In the genomic region with DNA sequence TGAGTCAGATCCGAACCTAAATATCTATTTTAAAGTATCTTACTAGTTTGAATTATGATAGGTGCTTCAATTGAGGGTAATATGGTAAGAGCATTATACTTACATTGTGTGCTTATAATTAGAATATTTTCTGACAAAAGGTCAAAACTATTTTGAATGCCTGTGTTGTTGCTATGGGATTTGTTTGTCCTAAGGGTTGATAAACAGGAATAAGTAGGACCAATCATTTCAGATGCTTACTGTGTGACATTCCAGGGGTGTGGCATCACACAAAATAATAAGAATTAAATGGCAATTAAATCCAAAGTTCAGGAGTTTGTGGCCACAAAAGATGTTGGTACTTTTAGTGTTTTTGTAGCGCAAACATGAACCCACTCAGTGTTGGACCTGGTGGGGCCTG, we compare ENCODE assay signal across 17 cellular contexts.
"Had no signal": no experiment of that assay in that cellular context is flagged by ENCODE, and none has a peak within 500 bp of the region (broad histone marks: within the 10 kb centered on the region; RNA-seq: fewer than 3 reads in every experiment).

No MANE protein-coding gene starts in this region.

- H3K9me3 Mint-ChIP-seq: activated CD4-positive, alpha-beta memory T cell treated with anti-CD3 and anti-CD28 coated beads, Interleukin-2, amount 10 ng/mL, durations not matched to agents 7 days and 5 days; activated T-cell treated with anti-CD3 and anti-CD28 coated beads, Interleukin-2, amount 50 U/mL, for 24 hours; nephron had no signal

- H3K9me3 ChIP-seq: adrenal gland, colonic mucosa, esophagus muscularis mucosa, gastrocnemius medialis, right lobe of liver, stomach, testis, upper lobe of left lung had no signal

- H3K27me3 ChIP-seq: adrenal gland, colonic mucosa, esophagus muscularis mucosa, gastrocnemius medialis, right lobe of liver, stomach, testis, upper lobe of left lung had no signal

- H3K27ac ChIP-seq: adrenal gland, colonic mucosa, esophagus muscularis mucosa, gastrocnemius medialis, right lobe of liver, stomach, testis, upper lobe of left lung had no signal

- H3K27me3 Mint-ChIP-seq: activated CD4-positive, alpha-beta memory T cell treated with anti-CD3 and anti-CD28 coated beads, Interleukin-2, amount 10 ng/mL, durations not matched to agents 7 days and 5 days; activated T-cell treated with anti-CD3 and anti-CD28 coated beads, Interleukin-2, amount 50 U/mL, for 24 hours; progenitor cell of endocrine pancreas had no signal

- H3K4me3 Mint-ChIP-seq: activated CD4-positive, alpha-beta memory T cell treated with anti-CD3 and anti-CD28 coated beads, Interleukin-2, amount 10 ng/mL, durations not matched to agents 7 days and 5 days; activated T-cell treated with anti-CD3 and anti-CD28 coated beads, Interleukin-2, amount 50 U/mL, for 24 hours; nephron had no signal

- H3K4me1 Mint-ChIP-seq: activated CD4-positive, alpha-beta memory T cell treated with anti-CD3 and anti-CD28 coated beads, Interleukin-2, amount 10 ng/mL, durations not matched to agents 7 days and 5 days had no signal

- H3K27ac Mint-ChIP-seq: activated CD4-positive, alpha-beta memory T cell treated with anti-CD3 and anti-CD28 coated beads, Interleukin-2, amount 10 ng/mL, durations not matched to agents 7 days and 5 days; activated T-cell treated with anti-CD3 and anti-CD28 coated beads, Interleukin-2, amount 50 U/mL, for 24 hours; nephron; progenitor cell of endocrine pancreas had no signal

- DNase-seq: activated CD4-positive, alpha-beta memory T cell treated with anti-CD3 and anti-CD28 coated beads, Interleukin-2, amount 10 ng/mL, durations not matched to agents 7 days and 5 days; activated naive CD4-positive, alpha-beta T cell treated with anti-CD3 and anti-CD28 coated beads, Interleukin-2, amount 50 U/mL, for 16 hours; activated T-cell treated with anti-CD3 and anti-CD28 coated beads, Interleukin-2, amount 50 U/mL, for 24 hours; adrenal gland; caudate nucleus; colonic mucosa; gastrocnemius medialis; left colon; occipital lobe; right lobe of liver; stimulated activated CD4-positive, alpha-beta T cell treated with anti-CD3 and anti-CD28 coated beads, Interleukin-2, amount 100 ng/mL, for 24 hours; stomach; testis; upper lobe of left lung had no signal

- H3K36me3 ChIP-seq: adrenal gland, colonic mucosa, esophagus muscularis mucosa, gastrocnemius medialis, right lobe of liver, stomach, upper lobe of left lung had no signal

- ATAC-seq: gastrocnemius medialis, left colon, right lobe of liver had no signal

- H3K4me3 ChIP-seq: adrenal gland, colonic mucosa, esophagus muscularis mucosa, gastrocnemius medialis, right lobe of liver, stomach, testis, upper lobe of left lung had no signal

- H3K4me1 ChIP-seq: adrenal gland, colonic mucosa, gastrocnemius medialis, right lobe of liver, stomach, testis, upper lobe of left lung had no signal
